Comparison of ENCODE assay signal across 24 cellular contexts in the genomic region with DNA sequence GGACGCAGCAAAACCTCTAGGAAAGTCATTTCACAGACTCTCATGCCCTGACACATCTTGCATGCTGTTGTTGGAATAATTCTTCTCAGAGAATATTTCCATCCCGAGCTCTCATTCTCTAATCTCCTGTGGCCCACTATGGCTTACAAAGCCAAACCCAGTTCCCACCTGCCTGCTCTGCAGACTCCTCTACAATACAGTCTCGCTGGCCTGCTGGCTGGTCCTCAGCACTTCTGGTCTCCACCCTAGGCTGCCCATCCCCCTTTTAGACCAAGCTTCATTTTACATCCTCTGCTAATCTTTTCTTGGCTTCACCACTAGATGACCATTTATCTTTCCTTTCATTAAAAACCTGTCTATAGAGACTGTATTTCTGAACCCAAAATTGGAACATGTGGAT. TPM values are rescaled to one million over a fixed set of nuclear protein-coding genes. Genes with fewer than 3 reads are reported as not detected.
DNase-seq lines count a peak whose midpoint lies in the region; ATAC-seq and TF ChIP-seq lines count a peak whose summit lies in the region.
"Had no signal": no experiment of that assay in that cellular context is flagged by ENCODE, and none has a peak within 500 bp of the region (broad histone marks: within the 10 kb centered on the region; RNA-seq: fewer than 3 reads in every experiment).

No MANE protein-coding gene starts in this region.

- CTCF ChIA-PET in IMR-90 (lab: Yijun Ruan, JAX), result interaction anchor here (0.7 kb wide), 1 partner anchor 11 kb away, joined by 8 read pairs; no protein-coding TSS in a partner anchor

- no peak overlapping the region for H3K4ac ChIP-seq in IMR-90 (ENCODE audit: low read depth, low read length)

- no peak overlapping the region for H4K5ac ChIP-seq in IMR-90 (ENCODE audit: low read depth, low read length)

- no peak overlapping the region for H3K9ac ChIP-seq in IMR-90 (ENCODE audit: low read depth, low read length)
- H3K9ac ChIP-seq: BLaER1 had no signal

- no peaks in the 10 kb centered on the region for H3K79me2 ChIP-seq in GM23338 (replicated peaks; ENCODE audit: insufficient read depth)

- TF ChIP-seq POLR2A in IMR-90 (IDR thresholded peaks at IDR 0.05; ENCODE audit: low read depth, low read length), result no peak
- no peak for TF ChIP-seq POLR2A in Peyer's patch (IDR thresholded peaks at IDR 0.05)

- no peak overlapping the region for H3K56ac ChIP-seq in IMR-90 (ENCODE audit: extremely low read depth, insufficient read depth, low read length)

- dilution Hi-C loops in IMR-90 (cut with HindIII; ENCODE audit: low sequenced_read_pairs, unreplicated experiment), result no loop called here

- intact Hi-C loops in IMR-90 (cut with micrococcal nuclease) (no loop called here), natural killer cell (cut with micrococcal nuclease) (no loop called here)

- no peak overlapping the region for H4K91ac ChIP-seq in IMR-90 (ENCODE audit: insufficient read depth, low read depth, low read length)

- no peak for TF ChIP-seq RAD21 in IMR-90 (IDR thresholded peaks at IDR 0.05; ENCODE audit: low read length)

- H3K27ac Mint-ChIP-seq in GM23338 (no peak overlapping the region), natural killer cell (no peak overlapping the region)
- H3K27ac Mint-ChIP-seq: CD14-positive monocyte; CD4-positive, alpha-beta memory T cell; CD4-positive, CD25-positive, alpha-beta regulatory T cell had no signal

- H3K4me2 ChIP-seq in GM23338, result no peak overlapping the region
- no peak overlapping the region for H3K4me2 ChIP-seq in IMR-90 (ENCODE audit: low read depth, low read length)
- H3K4me2 ChIP-seq: BLaER1 had no signal

- H3K27me3 Mint-ChIP-seq in GM23338 (ENCODE audit: insufficient read depth, low read depth, poor library complexity) (no peaks in the 10 kb centered on the region), natural killer cell (ENCODE audit: low read depth in 2 of 2) (peaks cover 25 to 34% of the 10 kb centered on the region in 2 donors)

- TF ChIP-seq CTCF in GM23338 (conservative IDR thresholded peaks at IDR 0.05; ENCODE audit: low read depth in 2 of 2) (no peak), IMR-90 (conservative IDR thresholded peaks at IDR 0.05; ENCODE audit: low read depth, low read length) (no peak), coronary artery (IDR thresholded peaks at IDR 0.05) (no peak), natural killer cell (IDR thresholded peaks at IDR 0.05) (no peak), Peyer's patch (IDR thresholded peaks at IDR 0.05) (no peak)

- H3K27ac ChIP-seq in GM23338 (ENCODE audit: low read depth), result no peak overlapping the region
- H3K27ac ChIP-seq in IMR-90 (ENCODE audit: insufficient read depth, low read length), result no peak overlapping the region
- H3K27ac ChIP-seq in coronary artery, result no peak overlapping the region
- no peak overlapping the region for H3K27ac ChIP-seq in Peyer's patch
- H3K27ac ChIP-seq: BLaER1 had no signal

- H3K9me3 ChIP-seq in IMR-90 (ENCODE audit: control insufficient read depth, insufficient read depth, low read length) (no peaks in the 10 kb centered on the region), Peyer's patch (no peaks in the 10 kb centered on the region)
- H3K9me3 ChIP-seq: BE2C, BLaER1 had no signal

- H3K14ac ChIP-seq in IMR-90 (replicated peaks; ENCODE audit: low read depth, low read length), result no peak overlapping the region

- H3K4me1 ChIP-seq in GM23338 (ENCODE audit: insufficient read depth) (peaks cover 11% of the 10 kb centered on the region), IMR-90 (ENCODE audit: control insufficient read depth, insufficient read depth, low read length) (peaks cover 1% of the 10 kb centered on the region; the same call in 1 of the 2 replicates), Peyer's patch (no peaks in the 10 kb centered on the region)
- H3K4me1 ChIP-seq: BE2C, BLaER1 had no signal

- H3K9me1 ChIP-seq in IMR-90 (ENCODE audit: insufficient read depth, low read length), result no peaks in the 10 kb centered on the region; the same call in 1 of the 2 replicates

- no peaks in the 10 kb centered on the region for H3K79me1 ChIP-seq in IMR-90 (ENCODE audit: low read depth in 1 of 2, low read length in 2 of 2)

- in situ Hi-C loops in IMR-90 (cut with MboI; ENCODE audit: low sequenced_read_pairs), result no loop called here

- H4K8ac ChIP-seq in IMR-90 (ENCODE audit: low read depth in 2 of 2, low read length in 2 of 2), result no peak overlapping the region

- H2BK20ac ChIP-seq in IMR-90 (ENCODE audit: low read depth, low read length), result no peak overlapping the region

- BruUV-seq in IMR-90 (replicated peaks; lab: Mats Ljungman, UMichigan), result no TSS peak

- no peak overlapping the region for H2AK5ac ChIP-seq in IMR-90 (ENCODE audit: low read depth, low read length)

- no peak overlapping the region for H3K4me3 ChIP-seq in GM23338
- H3K4me3 ChIP-seq in IMR-90 (ENCODE audit: insufficient read depth, low read depth, low read length), result no peak overlapping the region
- no peak overlapping the region for H3K4me3 ChIP-seq in coronary artery
- no peak overlapping the region for H3K4me3 ChIP-seq in Peyer's patch
- H3K4me3 ChIP-seq: BLaER1, GM12878 had no signal

- no peak overlapping the region for H3K23ac ChIP-seq in IMR-90 (ENCODE audit: low read depth, low read length)

- no peaks in the 10 kb centered on the region for H3K9me3 Mint-ChIP-seq in GM23338
- no peaks in the 10 kb centered on the region for H3K9me3 Mint-ChIP-seq in natural killer cell
- H3K9me3 Mint-ChIP-seq: CD14-positive monocyte; CD4-positive, alpha-beta memory T cell; CD4-positive, CD25-positive, alpha-beta regulatory T cell; CD8-positive, alpha-beta memory T cell had no signal

- no peak overlapping the region for H3K18ac ChIP-seq in IMR-90 (ENCODE audit: low read depth, low read length)

- H3K4me1 Mint-ChIP-seq in GM23338 (peaks cover 9% of the 10 kb centered on the region), natural killer cell (no peaks in the 10 kb centered on the region)
- H3K4me1 Mint-ChIP-seq: CD4-positive, alpha-beta memory T cell; CD4-positive, CD25-positive, alpha-beta regulatory T cell; CD8-positive, alpha-beta memory T cell had no signal

- H3K9me2 ChIP-seq in GM23338 (ENCODE audit: insufficient read depth), result no peaks in the 10 kb centered on the region

- peak; percentile 50 for ATAC-seq in GM23338
- no peak for ATAC-seq in IMR-90 (ENCODE audit: low read depth)
- no peak for ATAC-seq in GM21717 (IDR thresholded peaks at IDR 0.05; ENCODE audit: unreplicated experiment)
- no peak for ATAC-seq in natural killer cell
- ATAC-seq: GM12878 had no signal

- no peak overlapping the region for H2AK9ac ChIP-seq in IMR-90 (replicated peaks; ENCODE audit: low read depth, low read length, poor library complexity)

- H3K27me3 ChIP-seq in GM23338 (ENCODE audit: insufficient read depth) (no peaks in the 10 kb centered on the region), IMR-90 (ENCODE audit: control insufficient read depth, insufficient read depth, low read length) (no peaks in the 10 kb centered on the region; the same call in 1 of the 2 replicates), Peyer's patch (no peaks in the 10 kb centered on the region)
- H3K27me3 ChIP-seq: BE2C, BLaER1 had no signal

- H3K36me3 ChIP-seq in GM23338 (ENCODE audit: insufficient read depth), result no peaks in the 10 kb centered on the region
- H3K36me3 ChIP-seq in IMR-90 (ENCODE audit: control insufficient read depth, insufficient read depth, low read length), result no peaks in the 10 kb centered on the region
- no peaks in the 10 kb centered on the region for H3K36me3 ChIP-seq in Peyer's patch
- H3K36me3 ChIP-seq: BE2C, BLaER1 had no signal

- POLR2A ChIA-PET in IMR-90 (lab: Charles Lee; ENCODE audit: unreplicated experiment), result no interaction called here

- no peak overlapping the region for H2BK5ac ChIP-seq in IMR-90 (ENCODE audit: low read depth, low read length, poor library complexity, severe bottlenecking)

- H2BK120ac ChIP-seq in IMR-90 (ENCODE audit: low read depth, low read length), result no peak overlapping the region

- H2AFZ ChIP-seq in GM23338 (no peak overlapping the region; the same call in 1 of the 2 replicates), IMR-90 (replicated peaks; ENCODE audit: low read length, poor library complexity) (peak overlapping the region; percentile 5)

- H3K36me3 Mint-ChIP-seq in GM23338 (ENCODE audit: low read depth) (no peaks in the 10 kb centered on the region), natural killer cell (no peaks in the 10 kb centered on the region)
- H3K36me3 Mint-ChIP-seq: CD14-positive monocyte; CD4-positive, alpha-beta memory T cell; CD4-positive, CD25-positive, alpha-beta regulatory T cell; CD8-positive, alpha-beta memory T cell had no signal

- WGBS in IMR-90 (ENCODE audit: extremely low coverage in 2 of 2, insufficient read length in 1 of 2), 2 experiments, result 40% methylated on average over 2 of the region's 3 CpGs; no CpG with 5 or more reads in 1 of the 2 experiments

- H3F3A ChIP-seq in GM23338 (replicated peaks; ENCODE audit: low read depth), result no peaks in the 10 kb centered on the region

- H2BK15ac ChIP-seq in IMR-90 (ENCODE audit: low read depth, low read length), result no peak overlapping the region

- H4K20me1 ChIP-seq in GM23338 (replicated peaks; ENCODE audit: insufficient read depth), result no peaks in the 10 kb centered on the region
- no peaks in the 10 kb centered on the region for H4K20me1 ChIP-seq in IMR-90 (ENCODE audit: insufficient read depth, low read length)
- H4K20me1 ChIP-seq: BLaER1 had no signal

- no peak for DNase-seq in GM23338 (ENCODE audit: low spot score)
- no peak for DNase-seq in IMR-90
- peak; percentile 31 for DNase-seq in coronary artery (ENCODE audit: low spot score)
- DNase-seq in natural killer cell, result no peak
- no peak for DNase-seq in Peyer's patch
- DNase-seq: 8988T; ACHN; BE2C; C1 segment of cervical spinal cord; CD4-positive, alpha-beta memory T cell; CD4-positive, CD25-positive, alpha-beta regulatory T cell; CD8-positive, alpha-beta memory T cell; COR-L47; DMS 273 treated with DMSO at 0.1 percent for 48 hours; DMS153; DMS53; DMS79; DND-41; EL; GDM1 had no signal

- no peak overlapping the region for H3K4me3 Mint-ChIP-seq in GM23338
- no peak overlapping the region for H3K4me3 Mint-ChIP-seq in natural killer cell
- H3K4me3 Mint-ChIP-seq: CD14-positive monocyte; CD4-positive, alpha-beta memory T cell; CD4-positive, CD25-positive, alpha-beta regulatory T cell; CD8-positive, alpha-beta memory T cell had no signal

TF ChIP-seq in IMR-90, 13 proteins besides CTCF, POLR2A, EP300 and RAD21 (continues in another document):
- TF ChIP-seq CEBPB (IDR thresholded peaks at IDR 0.05; ENCODE audit: low read depth, low read length), result no peak
- TF ChIP-seq MXI1 (IDR thresholded peaks at IDR 0.05; ENCODE audit: borderline replicate concordance, low read depth, low read length), result no peak
- TF ChIP-seq MAZ (IDR thresholded peaks at IDR 0.05; ENCODE audit: borderline replicate concordance, low read depth, low read length), result no peak

RNA-seq across cellular contexts. Expression of gene YPEL5, which starts 42.5 kb away (rescaled TPM):
- 26.6 and 31.1 TPM in 2 replicates for total RNA-seq in GM23338 (2014; rRNA removed; shearing (Covaris generic))
- polyA plus RNA-seq in GM23338 (2016; fragmentation: Nextera tagmentation; extraction: Ambion mirVana) (20.7 and 24.9 TPM in 2 replicates), IMR-90 (2012; rRNA removed) (49.6 and 62.6 TPM in 2 replicates)
- total RNA-seq in IMR-90 (2012; rRNA removed) (40.7 and 54.7 TPM in 2 replicates), natural killer cell (1,000 to 10,000 TPM in 1 of 3 donors, 100 to 1,000 TPM in 2; 569 to 1,094 (median 800) TPM), Peyer's patch (10 to 100 TPM; 39.8 to 75.1 (median 59.0) TPM)
- polyA plus RNA-seq in IMR-90 (2012; cell fraction: cytosol; rRNA removed), result 14.5 and 14.6 TPM in 2 replicates
- polyA plus RNA-seq in IMR-90 (2012; cell fraction: nucleus; rRNA removed; ENCODE audit: low replicate concordance), result 7.3 and 43.8 TPM in 2 replicates

Comparison
In these comparisons a context has a peak if more than half of its experiments do, and no peak if none do; other contexts are left out.
1. RNA of gene YPEL5, which starts 42.5 kb away (total RNA-seq): 569 to 1,094 TPM in natural killer cell; 39.8 to 75.1 TPM in Peyer's patch, 40.7 to 54.7 TPM in IMR-90 and 26.6 to 31.1 TPM in GM23338; every median in the first group is over 4 times any median in the second.